ENCODE assay signal across 12 cellular contexts in genomic region chr14:37819155-37820015, GRCh38.
DNase-seq lines count a peak whose midpoint lies in the region; TF ChIP-seq lines count a peak whose summit lies in the region.
"Had no signal": no experiment of that assay in that cellular context is flagged by ENCODE, and none has a peak within 500 bp of the region (broad histone marks: within the 10 kb centered on the region; RNA-seq: fewer than 3 reads in every experiment).

No MANE protein-coding gene starts in this region.

- no TSS peak for BruUV-seq in MCF 10A (replicated peaks; lab: Mats Ljungman, UMichigan)

- no peaks in the 10 kb centered on the region for H3K27me3 ChIP-seq in breast epithelium
- H3K27me3 ChIP-seq: testis had no signal

- POLR2A ChIA-PET in MCF 10A (lab: Yijun Ruan, JAX), result no interaction called here

- H3K27ac ChIP-seq in breast epithelium, result no peak overlapping the region
- H3K27ac ChIP-seq: A549, testis had no signal

- no peaks in the 10 kb centered on the region for H3K4me1 ChIP-seq in breast epithelium
- H3K4me1 ChIP-seq: A549, testis had no signal

- no peak for TF ChIP-seq POLR2A in breast epithelium (IDR thresholded peaks at IDR 0.05)

- H3K4me3 Mint-ChIP-seq in MCF 10A (ENCODE audit: unreplicated experiment) (no peak overlapping the region), type B pancreatic cell (no peak overlapping the region)

- H3K36me3 ChIP-seq in breast epithelium, result no peaks in the 10 kb centered on the region

- no peaks in the 10 kb centered on the region for H3K9me3 ChIP-seq in breast epithelium
- H3K9me3 ChIP-seq: A549, testis had no signal

- intact Hi-C loops in MCF 10A (cut with micrococcal nuclease) (no loop called here), breast epithelium (cut with DNase I; ENCODE audit: low total_unique reads) (no loop called here)

- H3K4me3 ChIP-seq in breast epithelium, result no peak overlapping the region
- no peak overlapping the region for H3K4me3 ChIP-seq in foreskin fibroblast (ENCODE audit: low read depth in 1 of 2, low read length in 2 of 2)
- H3K4me3 ChIP-seq: A549, testis had no signal

- H3K27me3 Mint-ChIP-seq in MCF 10A (ENCODE audit: insufficient read depth, unreplicated experiment), result no peaks in the 10 kb centered on the region
- H3K27me3 Mint-ChIP-seq in type B pancreatic cell, result no peaks in the 10 kb centered on the region

- H3K4me1 Mint-ChIP-seq in MCF 10A (ENCODE audit: insufficient read depth, unreplicated experiment), result peaks cover 9% of the 10 kb centered on the region
- H3K4me1 Mint-ChIP-seq in type B pancreatic cell (ENCODE audit: unreplicated experiment), result peaks cover 6% of the 10 kb centered on the region

- H3K27ac Mint-ChIP-seq in MCF 10A (ENCODE audit: low read depth, unreplicated experiment) (peak overlapping the region; percentile 73), type B pancreatic cell (peak overlapping the region; percentile 51)

- DNase-seq in MCF 10A (ENCODE audit: unreplicated experiment), result peak; percentile 62
- DNase-seq in breast epithelium (ENCODE audit: low spot score in 2 of 2), result no peak
- DNase-seq in amniotic epithelial cell (ENCODE audit: low read depth), result peak; percentile 71
- peak; percentile 14 to 23 for DNase-seq in foreskin fibroblast
- no peak for DNase-seq in type B pancreatic cell (ENCODE audit: extremely low spot score, unreplicated experiment)
- no peak for DNase-seq in activated T-cell treated with anti-CD3 and anti-CD28 coated beads, Interleukin-2, amount 50 U/mL, for 1 hour
- no peak for DNase-seq in activated gamma-delta T cell treated with Interleukin-2 at 50 U/mL for 16 hours
- no peak for DNase-seq in LoVo (ENCODE audit: low spot score)
- DNase-seq: NCI-H1436, posterior cingulate gyrus, testis had no signal

- no peaks in the 10 kb centered on the region for H3K9me3 Mint-ChIP-seq in MCF 10A (ENCODE audit: unreplicated experiment)
- H3K9me3 Mint-ChIP-seq in type B pancreatic cell, result no peaks in the 10 kb centered on the region

- peaks cover 7% of the 10 kb centered on the region for H3K36me3 Mint-ChIP-seq in MCF 10A (ENCODE audit: insufficient read depth, unreplicated experiment)
- H3K36me3 Mint-ChIP-seq in type B pancreatic cell, result no peaks in the 10 kb centered on the region

- CTCF ChIA-PET in MCF 10A (lab: Yijun Ruan, JAX), result no interaction called here

- TF ChIP-seq CTCF in MCF 10A (IDR thresholded peaks at IDR 0.05; ENCODE audit: unreplicated experiment) (no peak), breast epithelium (IDR thresholded peaks at IDR 0.05) (no peak), foreskin fibroblast (IDR thresholded peaks at IDR 0.05; ENCODE audit: low read depth, low read length) (no peak), type B pancreatic cell (conservative IDR thresholded peaks at IDR 0.05) (no peak)

Comparison
In these comparisons a context has a peak if more than half of its experiments do, and no peak if none do; other contexts are left out.
1. DNase-seq: peak in MCF 10A (single experiment), amniotic epithelial cell (single experiment) and foreskin fibroblast (2 of 2); none in breast epithelium (0 of 2), type B pancreatic cell (single experiment), activated T-cell treated with anti-CD3 and anti-CD28 coated beads, Interleukin-2, amount 50 U/mL, for 1 hour (single experiment), activated gamma-delta T cell treated with Interleukin-2 at 50 U/mL for 16 hours (single experiment) and LoVo (single experiment).